In the genomic region with DNA sequence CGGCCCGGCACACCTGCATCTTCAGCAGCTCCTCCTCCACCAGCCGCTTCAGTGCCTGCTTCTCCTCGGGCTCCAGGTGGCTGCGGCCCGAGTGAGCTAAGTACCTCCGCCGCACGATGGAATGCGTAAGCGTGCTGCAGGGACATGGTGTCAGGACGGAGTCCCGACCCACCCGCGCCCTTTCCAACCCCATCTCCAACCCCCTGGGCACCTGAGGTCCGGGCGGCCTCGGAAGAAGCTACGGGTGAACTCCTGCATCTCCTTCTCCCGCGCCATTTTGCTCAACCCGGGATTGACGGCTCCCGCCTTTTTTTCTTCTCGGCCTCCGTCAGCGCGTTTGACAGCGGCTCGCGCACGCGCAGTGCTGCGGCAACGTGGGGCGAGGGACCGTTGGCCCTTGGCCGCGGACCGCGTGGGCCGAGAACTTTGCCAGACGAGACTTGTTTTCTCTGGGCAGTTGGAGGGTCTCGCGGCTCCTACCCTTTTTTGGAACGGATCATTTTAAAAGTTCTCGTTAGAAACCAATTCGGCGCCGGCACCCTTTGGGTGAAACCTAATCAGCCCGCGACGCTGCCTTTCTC, we compare ENCODE assay signal across 1 cellular context.
A peak's percentile ranks its signal among the peaks of the same experiment; 100 is the strongest.
TF ChIP-seq lines count a peak whose summit lies in the region.

A gene with protein sequence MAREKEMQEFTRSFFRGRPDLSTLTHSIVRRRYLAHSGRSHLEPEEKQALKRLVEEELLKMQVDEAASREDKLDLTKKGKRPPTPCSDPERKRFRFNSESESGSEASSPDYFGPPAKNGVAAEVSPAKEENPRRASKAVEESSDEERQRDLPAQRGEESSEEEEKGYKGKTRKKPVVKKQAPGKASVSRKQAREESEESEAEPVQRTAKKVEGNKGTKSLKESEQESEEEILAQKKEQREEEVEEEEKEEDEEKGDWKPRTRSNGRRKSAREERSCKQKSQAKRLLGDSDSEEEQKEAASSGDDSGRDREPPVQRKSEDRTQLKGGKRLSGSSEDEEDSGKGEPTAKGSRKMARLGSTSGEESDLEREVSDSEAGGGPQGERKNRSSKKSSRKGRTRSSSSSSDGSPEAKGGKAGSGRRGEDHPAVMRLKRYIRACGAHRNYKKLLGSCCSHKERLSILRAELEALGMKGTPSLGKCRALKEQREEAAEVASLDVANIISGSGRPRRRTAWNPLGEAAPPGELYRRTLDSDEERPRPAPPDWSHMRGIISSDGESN (minus strand): TSS at position 288 of the 581 bp plus-strand sequence. CDS start 12 bp downstream, at position 276.

TF ChIP-seq in HEK293, 187 proteins besides CTCF, POLR2A, EP300 and RAD21 (continued from another document and continues in another):
- TF ChIP-seq PRDM2 (tag by site-specific recombination; IDR thresholded peaks at IDR 0.05; ENCODE audit: borderline replicate concordance) (0 out of 2 replicates have a peak, but pooled peaks have one; percentile 60), ZBTB10 (tag by site-specific recombination; IDR thresholded peaks at IDR 0.05) (no peak), ZNF155 (tag by site-specific recombination; IDR thresholded peaks at IDR 0.05) (no peak), MEIS1 (CRISPR knock-in tag; IDR thresholded peaks at IDR 0.05; ENCODE audit: borderline replicate concordance) (no peak), KLF10 (tag by site-specific recombination; IDR thresholded peaks at IDR 0.05) (no peak; the same call in 1 of the 2 replicates), ZNF76 (tag by site-specific recombination; IDR thresholded peaks at IDR 0.05; ENCODE audit: borderline replicate concordance, low read depth) (peak; percentile 18; the same call in 1 of the 2 replicates), ZNF521 (tag by site-specific recombination; IDR thresholded peaks at IDR 0.05) (no peak), ZNF585B (tag by site-specific recombination; IDR thresholded peaks at IDR 0.05) (no peak), ZNF677 (tag by site-specific recombination; IDR thresholded peaks at IDR 0.05) (no peak), ZNF211 (tag by site-specific recombination; IDR thresholded peaks at IDR 0.05; ENCODE audit: low read depth) (no peak), OVOL3 (tag by site-specific recombination; IDR thresholded peaks at IDR 0.05) (peak; percentile 7; the same call in 1 of the 2 replicates), SALL2 (tag by site-specific recombination; IDR thresholded peaks at IDR 0.05; ENCODE audit: borderline replicate concordance) (no peak), ZBTB8A (tag by site-specific recombination; IDR thresholded peaks at IDR 0.05) (peak; percentile 64; the same call in 1 of the 2 replicates), ZNF692 (tag by site-specific recombination; IDR thresholded peaks at IDR 0.05) (peak; percentile 89), ZNF645 (tag by site-specific recombination; IDR thresholded peaks at IDR 0.05) (peak; percentile 64; the same call in 1 of the 2 replicates), ZNF596 (tag by site-specific recombination; IDR thresholded peaks at IDR 0.05) (no peak), ZNF112 (tag by site-specific recombination; IDR thresholded peaks at IDR 0.05) (no peak), ZFP41 (tag by site-specific recombination; IDR thresholded peaks at IDR 0.05; ENCODE audit: borderline replicate concordance) (no peak), PBX3 (CRISPR knock-in tag; IDR thresholded peaks at IDR 0.05) (peak; percentile 82), ZNF621 (tag by site-specific recombination; IDR thresholded peaks at IDR 0.05) (no peak), ZNF362 (tag by site-specific recombination; IDR thresholded peaks at IDR 0.05) (peak; percentile 99), ZNF624 (tag by site-specific recombination; IDR thresholded peaks at IDR 0.05) (no peak)
- TF ChIP-seq, protein P1, sequence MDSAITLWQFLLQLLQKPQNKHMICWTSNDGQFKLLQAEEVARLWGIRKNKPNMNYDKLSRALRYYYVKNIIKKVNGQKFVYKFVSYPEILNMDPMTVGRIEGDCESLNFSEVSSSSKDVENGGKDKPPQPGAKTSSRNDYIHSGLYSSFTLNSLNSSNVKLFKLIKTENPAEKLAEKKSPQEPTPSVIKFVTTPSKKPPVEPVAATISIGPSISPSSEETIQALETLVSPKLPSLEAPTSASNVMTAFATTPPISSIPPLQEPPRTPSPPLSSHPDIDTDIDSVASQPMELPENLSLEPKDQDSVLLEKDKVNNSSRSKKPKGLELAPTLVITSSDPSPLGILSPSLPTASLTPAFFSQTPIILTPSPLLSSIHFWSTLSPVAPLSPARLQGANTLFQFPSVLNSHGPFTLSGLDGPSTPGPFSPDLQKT (IDR thresholded peaks at IDR 0.05; ENCODE audit: borderline replicate concordance, low read depth, low read length) = no peak
- TF ChIP-seq, protein P2, sequence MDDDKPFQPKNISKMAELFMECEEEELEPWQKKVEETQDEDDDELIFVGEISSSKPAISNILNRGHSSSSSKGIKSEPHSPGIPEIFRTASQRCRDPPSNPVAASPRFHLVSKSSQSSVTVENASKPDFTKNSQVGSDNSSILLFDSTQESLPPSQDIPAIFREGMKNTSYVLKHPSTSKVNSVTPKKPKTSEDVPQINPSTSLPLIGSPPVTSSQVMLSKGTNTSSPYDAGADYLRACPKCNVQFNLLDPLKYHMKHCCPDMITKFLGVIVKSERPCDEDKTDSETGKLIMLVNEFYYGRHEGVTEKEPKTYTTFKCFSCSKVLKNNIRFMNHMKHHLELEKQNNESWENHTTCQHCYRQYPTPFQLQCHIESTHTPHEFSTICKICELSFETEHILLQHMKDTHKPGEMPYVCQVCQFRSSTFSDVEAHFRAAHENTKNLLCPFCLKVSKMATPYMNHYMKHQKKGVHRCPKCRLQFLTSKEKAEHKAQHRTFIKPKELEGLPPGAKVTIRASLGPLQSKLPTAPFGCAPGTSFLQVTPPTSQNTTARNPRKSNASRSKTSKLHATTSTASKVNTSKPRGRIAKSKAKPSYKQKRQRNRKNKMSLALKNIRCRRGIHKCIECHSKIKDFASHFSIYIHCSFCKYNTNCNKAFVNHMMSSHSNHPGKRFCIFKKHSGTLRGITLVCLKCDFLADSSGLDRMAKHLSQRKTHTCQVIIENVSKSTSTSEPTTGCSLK (tag by site-specific recombination; IDR thresholded peaks at IDR 0.05) = no peak
- TF ChIP-seq, protein P3, sequence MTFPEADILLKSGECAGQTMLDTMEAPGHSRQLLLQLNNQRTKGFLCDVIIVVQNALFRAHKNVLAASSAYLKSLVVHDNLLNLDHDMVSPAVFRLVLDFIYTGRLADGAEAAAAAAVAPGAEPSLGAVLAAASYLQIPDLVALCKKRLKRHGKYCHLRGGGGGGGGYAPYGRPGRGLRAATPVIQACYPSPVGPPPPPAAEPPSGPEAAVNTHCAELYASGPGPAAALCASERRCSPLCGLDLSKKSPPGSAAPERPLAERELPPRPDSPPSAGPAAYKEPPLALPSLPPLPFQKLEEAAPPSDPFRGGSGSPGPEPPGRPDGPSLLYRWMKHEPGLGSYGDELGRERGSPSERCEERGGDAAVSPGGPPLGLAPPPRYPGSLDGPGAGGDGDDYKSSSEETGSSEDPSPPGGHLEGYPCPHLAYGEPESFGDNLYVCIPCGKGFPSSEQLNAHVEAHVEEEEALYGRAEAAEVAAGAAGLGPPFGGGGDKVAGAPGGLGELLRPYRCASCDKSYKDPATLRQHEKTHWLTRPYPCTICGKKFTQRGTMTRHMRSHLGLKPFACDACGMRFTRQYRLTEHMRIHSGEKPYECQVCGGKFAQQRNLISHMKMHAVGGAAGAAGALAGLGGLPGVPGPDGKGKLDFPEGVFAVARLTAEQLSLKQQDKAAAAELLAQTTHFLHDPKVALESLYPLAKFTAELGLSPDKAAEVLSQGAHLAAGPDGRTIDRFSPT (tag by site-specific recombination; IDR thresholded peaks at IDR 0.05) = no peak
